2 cellular contexts compared by ENCODE assay signal in genomic region chr14:95623195-95623594, GRCh38.
A peak's percentile ranks its signal among the peaks of the same experiment; 100 is the strongest.
TF ChIP-seq lines count a peak whose summit lies in the region.

No MANE protein-coding gene starts in this region.

TF ChIP-seq in A549, 52 proteins besides CTCF, POLR2A, EP300 and RAD21 (continued from another document):
- peak; percentile 67; the same call in 1 of the 2 replicates for TF ChIP-seq REST (IDR thresholded peaks at IDR 0.05)
- no peak for TF ChIP-seq CHD4 (IDR thresholded peaks at IDR 0.05; ENCODE audit: borderline replicate concordance)
TF ChIP-seq in A549: peak in this region for 1.

TF ChIP-seq in SK-N-SH, 30 proteins besides CTCF, POLR2A, EP300 and RAD21 (continued from another document):
- TF ChIP-seq IRF3 (IDR thresholded peaks at IDR 0.05; ENCODE audit: low read depth, low read length) (no peak), USF1 (IDR thresholded peaks at IDR 0.05; ENCODE audit: borderline replicate concordance, low read depth) (no peak), EZH2phosphoT487 (IDR thresholded peaks at IDR 0.05; ENCODE audit: borderline replicate concordance, low read depth) (no peak), FOXM1 (IDR thresholded peaks at IDR 0.05; ENCODE audit: low read depth) (no peak), POLR2AphosphoS5 (IDR thresholded peaks at IDR 0.05; ENCODE audit: low read depth, low read length) (no peak)
